ENCODE assay signal across 15 cellular contexts in genomic region chr2:215622836-215623235, GRCh38.
DNase-seq lines count a peak whose midpoint lies in the region; ATAC-seq and TF ChIP-seq lines count a peak whose summit lies in the region.
"Had no signal": no experiment of that assay in that cellular context is flagged by ENCODE, and none has a peak within 500 bp of the region (broad histone marks: within the 10 kb centered on the region; RNA-seq: fewer than 3 reads in every experiment).

No MANE protein-coding gene starts in this region.

- 44% methylated on average over 2 of the region's 5 CpGs for WGBS in mesenchymal stem cell

- intact Hi-C loops in ascending aorta (cut with DNase I): loop anchor here (5.0 kb wide), 1 partner anchor 186 kb away; the partner anchor contains the start of gene FN1

- peak overlapping the region in 1 of 2 experiments; percentile 81 for H3K14ac ChIP-seq in mesenchymal stem cell (ENCODE audit: low read length in 2 of 2)

- H3K4me1 ChIP-seq in ascending aorta (peaks cover 0 to 27% of the 10 kb centered on the region in 2 donors), mesenchymal stem cell (ENCODE audit: control insufficient read depth, insufficient read depth, low read depth, low read length) (peaks cover 5% of the 10 kb centered on the region)

- H3K4me2 ChIP-seq in mesenchymal stem cell (ENCODE audit: low read length, poor library complexity, severe bottlenecking): no peak overlapping the region

- H4K91ac ChIP-seq in mesenchymal stem cell (ENCODE audit: low read length): no peak overlapping the region

- peak overlapping the region in 1 of 2 experiments; percentile 83 for H3K18ac ChIP-seq in mesenchymal stem cell (ENCODE audit: low read depth in 1 of 2, low read length in 2 of 2)

- H3K9ac ChIP-seq in mesenchymal stem cell (ENCODE audit: low read length): no peak overlapping the region
- H3K9ac ChIP-seq: GM23248 had no signal

- H4K8ac ChIP-seq in mesenchymal stem cell (ENCODE audit: low read length): peak overlapping the region; percentile 1

- H2BK12ac ChIP-seq in mesenchymal stem cell (ENCODE audit: low read length in 2 of 2): peak overlapping the region; percentile 59 to 95

- DNase-seq in H4 (ENCODE audit: low spot score) (peak; percentile 31), ascending aorta (ENCODE audit: low spot score in 2 of 2) (no peak), mesenchymal stem cell (no peak), retina (peak; percentile 3), NCI-H2081 treated with DMSO at 0.1 percent for 48 hours (lab: John Stamatoyannopoulos, UW) (no peak)
- no peak for DNase-seq in activated CD4-positive, alpha-beta T cell treated with anti-CD3 and anti-CD28 coated beads, Interleukin-2, amount 50 U/mL, for 1 hour
- DNase-seq: AML-193; DMS53; GM23248; NCI-H1092; NCI-H2171 treated with DMSO at 0.1 percent for 48 hours; NCI-H510A; NK-92 treated with Interleukin-12 subunit alpha and Interleukin-12 subunit beta, amount 100 ng/mL, for 24 hours had no signal

- no peak overlapping the region for H3K23ac ChIP-seq in mesenchymal stem cell (ENCODE audit: low read length in 2 of 2)

- H3K27me3 ChIP-seq in ascending aorta (no peaks in the 10 kb centered on the region), mesenchymal stem cell (ENCODE audit: control insufficient read depth in 1 of 2, insufficient read depth in 1 of 2, low read length in 2 of 2) (no peaks in the 10 kb centered on the region)

- ATAC-seq in activated CD4-positive, CD25-positive, alpha-beta regulatory T cell treated with anti-CD3 and anti-CD28 coated beads, Interleukin-2, amount 50 U/mL, for 24 hours: no peak
- no peak for ATAC-seq in GM18511 (IDR thresholded peaks at IDR 0.05; ENCODE audit: unreplicated experiment)

- H2BK120ac ChIP-seq in mesenchymal stem cell (ENCODE audit: low read depth, low read length): no peak overlapping the region

- H3K27ac ChIP-seq in ascending aorta (peak overlapping the region; percentile 73 to 78), mesenchymal stem cell (ENCODE audit: low read length, poor library complexity, severe bottlenecking) (no peak overlapping the region)
- H3K27ac ChIP-seq: GM23248 had no signal

- no peaks in the 10 kb centered on the region for H3K79me1 ChIP-seq in mesenchymal stem cell (replicated peaks; ENCODE audit: low read length, poor library complexity, severe bottlenecking)

- peak overlapping the region in 1 of 2 experiments; percentile 76 for H3K4ac ChIP-seq in mesenchymal stem cell (ENCODE audit: low read depth in 1 of 2, low read length in 2 of 2)

- no peak overlapping the region for H2BK5ac ChIP-seq in mesenchymal stem cell (ENCODE audit: low read depth, low read length, poor library complexity, severe bottlenecking)

- no peak overlapping the region for H3K4me3 ChIP-seq in ascending aorta
- H3K4me3 ChIP-seq in mesenchymal stem cell (ENCODE audit: insufficient read depth in 1 of 2, low read depth in 1 of 2, low read length in 2 of 2): no peak overlapping the region
- H3K4me3 ChIP-seq: GM23248 had no signal

- no peak for TF ChIP-seq CTCF in ascending aorta (IDR thresholded peaks at IDR 0.05)

- H2AK5ac ChIP-seq in mesenchymal stem cell (ENCODE audit: low read length, severe bottlenecking): peak overlapping the region; percentile 78

- H3K9me3 ChIP-seq in ascending aorta (no peaks in the 10 kb centered on the region), mesenchymal stem cell (ENCODE audit: control insufficient read depth, low read length) (no peaks in the 10 kb centered on the region)

- no peak overlapping the region for H2AFZ ChIP-seq in mesenchymal stem cell (ENCODE audit: low read depth, low read length)
- H2AFZ ChIP-seq: GM23248 had no signal

- H3K36me3 ChIP-seq in ascending aorta (no peaks in the 10 kb centered on the region), mesenchymal stem cell (ENCODE audit: control insufficient read depth in 1 of 2, insufficient read depth in 2 of 2, low read depth in 1 of 2, low read length in 2 of 2) (peaks cover 0 to 11% of the 10 kb centered on the region in 2 experiments)

- H2BK15ac ChIP-seq in mesenchymal stem cell (ENCODE audit: low read depth, poor library complexity, severe bottlenecking): peak overlapping the region; percentile 6

Comparison
In these comparisons a context has a peak if more than half of its experiments do, and no peak if none do; other contexts are left out.
1. DNase-seq: peak in H4 (single experiment) and retina (single experiment); none in ascending aorta (0 of 2), mesenchymal stem cell (single experiment), NCI-H2081 treated with DMSO at 0.1 percent for 48 hours (single experiment) and activated CD4-positive, alpha-beta T cell treated with anti-CD3 and anti-CD28 coated beads, Interleukin-2, amount 50 U/mL, for 1 hour (single experiment).